ENCODE assay signal across 17 cellular contexts in the genomic region with DNA sequence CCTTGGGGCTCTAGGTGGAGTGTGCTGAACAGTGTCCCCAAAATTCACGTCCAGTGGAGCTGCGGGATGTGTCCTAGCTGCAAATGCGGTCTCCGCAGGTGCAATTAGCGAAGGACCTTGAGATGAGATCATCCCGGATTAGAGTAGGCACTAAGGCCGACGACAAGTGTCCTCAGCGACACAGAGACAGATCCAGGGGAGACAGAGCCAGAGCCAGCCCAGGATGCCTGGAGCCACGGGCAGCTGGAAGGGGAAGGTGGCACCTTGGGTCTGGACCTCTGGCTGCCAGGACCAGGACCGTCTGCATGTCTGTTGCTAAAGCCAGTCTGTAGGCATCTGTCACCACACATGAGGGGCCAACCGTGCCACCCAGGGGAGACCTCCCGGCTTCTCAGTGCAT. TPM values are rescaled to one million over a fixed set of nuclear protein-coding genes. Genes with fewer than 3 reads are reported as not detected.
DNase-seq lines count a peak whose midpoint lies in the region; ATAC-seq, FAIRE-seq and TF ChIP-seq lines count a peak whose summit lies in the region.
"Had no signal": no experiment of that assay in that cellular context is flagged by ENCODE, and none has a peak within 500 bp of the region (broad histone marks: within the 10 kb centered on the region; RNA-seq: fewer than 3 reads in every experiment).

No MANE protein-coding gene starts in this region.

- peaks cover 16% of the 10 kb centered on the region for H3K36me3 ChIP-seq in GM23338 (ENCODE audit: insufficient read depth)
- peaks cover 96% of the 10 kb centered on the region for H3K36me3 ChIP-seq in K562 (ENCODE audit: control insufficient read depth, insufficient read depth, low read length)
- H3K36me3 ChIP-seq in transverse colon = no peaks in the 10 kb centered on the region
- peaks cover 83% of the 10 kb centered on the region for H3K36me3 ChIP-seq in MG63

- peak overlapping the region; percentile 21 for H3K27ac ChIP-seq in AG04450 (ENCODE audit: low read depth, low read length)
- H3K27ac ChIP-seq in GM23338 (ENCODE audit: low read depth) = peak overlapping the region; percentile 69; the same call in 1 of the 2 replicates
- no peak overlapping the region for H3K27ac ChIP-seq in K562 (ENCODE audit: extremely low read depth, low read depth, low read length)
- no peak overlapping the region for H3K27ac ChIP-seq in transverse colon

- H4K20me1 ChIP-seq in GM23338 (replicated peaks; ENCODE audit: insufficient read depth) (peaks cover 15% of the 10 kb centered on the region), K562 (replicated peaks; ENCODE audit: control insufficient read depth, insufficient read depth, low read length) (peaks cover 71% of the 10 kb centered on the region)

- DNase-seq in AG04450 (ENCODE audit: low read depth, low spot score) (no peak), GM23338 (ENCODE audit: low spot score) (no peak), K562 (ENCODE audit: extremely low read depth in 1 of 4, low spot score in 3 of 4) (no peak), nephron progenitor cell (no peak), transverse colon (no peak), left cardiac atrium (no peak), MG63 (no peak), NCI-H2107 (lab: John Stamatoyannopoulos, UW) (no peak)
- DNase-seq: activated CD4-positive, alpha-beta T cell treated with anti-CD3 and anti-CD28 coated beads for 4 hours; activated T-cell treated with anti-CD3 and anti-CD28 coated beads, Interleukin-2, amount 50 U/mL, for 48 hours; AML-193; MV-4-11; NCI-H2029 treated with DMSO at 0.1 percent for 48 hours; NCI-H510A treated with DMSO at 0.1 percent for 48 hours had no signal

- H3K27me3 ChIP-seq in AG04450 (ENCODE audit: control insufficient read depth, insufficient read depth, low read length) = no peaks in the 10 kb centered on the region
- no peaks in the 10 kb centered on the region for H3K27me3 ChIP-seq in GM23338 (ENCODE audit: insufficient read depth)
- no peaks in the 10 kb centered on the region for H3K27me3 ChIP-seq in K562 (ENCODE audit: control insufficient read depth in 2 of 2, insufficient read depth in 2 of 2, low read length in 2 of 2)
- H3K27me3 ChIP-seq in transverse colon = no peaks in the 10 kb centered on the region
- no peaks in the 10 kb centered on the region for H3K27me3 ChIP-seq in MG63
- H3K27me3 ChIP-seq: heart right ventricle had no signal

- H2AFZ ChIP-seq in GM23338 = no peak overlapping the region
- H2AFZ ChIP-seq in K562 (ENCODE audit: low read depth, low read length) = no peak overlapping the region

- H3F3A ChIP-seq in GM23338 (replicated peaks; ENCODE audit: low read depth) = peaks cover 17% of the 10 kb centered on the region

- H3K9me3 ChIP-seq in AG04450 (ENCODE audit: control insufficient read depth, insufficient read depth, low read length) (no peaks in the 10 kb centered on the region), K562 (replicated peaks; ENCODE audit: control insufficient read depth, insufficient read depth, low read depth, low read length) (no peaks in the 10 kb centered on the region), transverse colon (no peaks in the 10 kb centered on the region), MG63 (no peaks in the 10 kb centered on the region)
- H3K9me3 ChIP-seq: heart right ventricle had no signal

- no TSS peak for BruUV-seq in K562 (replicated peaks; lab: Mats Ljungman, UMichigan)

- H3K36me3 Mint-ChIP-seq in GM23338 (ENCODE audit: low read depth) (peaks cover 58% of the 10 kb centered on the region), nephron progenitor cell (ENCODE audit: low read depth) (no peaks in the 10 kb centered on the region)
- H3K36me3 Mint-ChIP-seq: memory B cell had no signal

- H3K9ac ChIP-seq in K562 (ENCODE audit: insufficient read depth in 1 of 2, low read depth in 2 of 2, low read length in 2 of 2) = peak overlapping the region in 1 of 2 experiments; percentile 74; a peak in 2 of 4 replicates

- no peak overlapping the region for H3K4me3 Mint-ChIP-seq in GM23338
- H3K4me3 Mint-ChIP-seq in nephron progenitor cell = no peak overlapping the region
- H3K4me3 Mint-ChIP-seq: memory B cell had no signal

- TF ChIP-seq POLR2A in K562 (conservative IDR thresholded peaks at IDR 0.05) (no peak), transverse colon (IDR thresholded peaks at IDR 0.05) (no peak)

- H3K4me3 ChIP-seq in AG04450 (ENCODE audit: low read depth, low read length) (no peak overlapping the region), GM23338 (no peak overlapping the region), K562 (no peak overlapping the region), transverse colon (no peak overlapping the region), MG63 (no peak overlapping the region)
- H3K4me3 ChIP-seq: heart right ventricle had no signal

- H3K27me3 Mint-ChIP-seq in GM23338 (ENCODE audit: insufficient read depth, low read depth, poor library complexity) = peaks cover 15% of the 10 kb centered on the region
- no peaks in the 10 kb centered on the region for H3K27me3 Mint-ChIP-seq in nephron progenitor cell (ENCODE audit: low read depth, poor library complexity)
- H3K27me3 Mint-ChIP-seq: memory B cell had no signal

- no peak for TF ChIP-seq EP300 in K562 (IDR thresholded peaks at IDR 0.05; ENCODE audit: low read length)
- no peak for TF ChIP-seq EP300 in transverse colon (IDR thresholded peaks at IDR 0.05; ENCODE audit: low read depth)

- POLR2A ChIA-PET in AG04450 (lab: Yijun Ruan, JAX) = no interaction called here
- POLR2A ChIA-PET in K562 (lab: Yijun Ruan, JAX) = interaction anchor here (1.5 to 2.1 kb wide), 3 partner anchors 9 to 38 kb away, joined by 5 to 10 read pairs (median 9); no protein-coding TSS in a partner anchor

- H3K9me1 ChIP-seq in K562 (ENCODE audit: control insufficient read depth, insufficient read depth, low read length) = peaks cover 8% of the 10 kb centered on the region

- intact Hi-C loops in K562 (cut with micrococcal nuclease) = no loop called here
- intact Hi-C loops in transverse colon (cut with DNase I; ENCODE audit: low total_unique reads) = no loop called here
- intact Hi-C loops in left cardiac atrium (cut with DNase I) = no loop called here

- H3K9me2 ChIP-seq in GM23338 (ENCODE audit: insufficient read depth) = no peaks in the 10 kb centered on the region

- H3K79me2 ChIP-seq in GM23338 (replicated peaks; ENCODE audit: insufficient read depth) (peaks cover 87% of the 10 kb centered on the region), K562 (ENCODE audit: control insufficient read depth, insufficient read depth, low read length) (peaks cover 74% of the 10 kb centered on the region)

- H3K4me1 Mint-ChIP-seq in GM23338 (peaks cover 31% of the 10 kb centered on the region), nephron progenitor cell (peaks cover 37% of the 10 kb centered on the region)

- H3K9me3 Mint-ChIP-seq in GM23338 (no peaks in the 10 kb centered on the region), nephron progenitor cell (no peaks in the 10 kb centered on the region)
- H3K9me3 Mint-ChIP-seq: memory B cell had no signal

- H3K4me2 ChIP-seq in GM23338 (no peak overlapping the region), K562 (ENCODE audit: insufficient read depth, low read length) (no peak overlapping the region)

- in situ Hi-C loops in K562 (cut with MboI) (no loop called here), transverse colon (cut with MboI; ENCODE audit: low pct_ligation_motif_present in 1 of 4, low pct_unique_long_range_greater_than_20kb in 1 of 4, low sequenced_read_pairs in 3 of 4) (no loop called here)

- no peak for TF ChIP-seq CTCF in AG04450 (IDR thresholded peaks at IDR 0.05; ENCODE audit: low read depth, low read length)
- TF ChIP-seq CTCF in GM23338 (conservative IDR thresholded peaks at IDR 0.05; ENCODE audit: low read depth in 2 of 2) = no peak
- no peak for TF ChIP-seq CTCF in K562 (IDR thresholded peaks at IDR 0.05 in 2 of 3, conservative IDR thresholded peaks at IDR 0.05 in 1 of 3; ENCODE audit: insufficient read depth in 2 of 3, low read depth in 1 of 3, low read length in 3 of 3)
- TF ChIP-seq CTCF in nephron progenitor cell (IDR thresholded peaks at IDR 0.05) = no peak
- TF ChIP-seq CTCF in transverse colon (IDR thresholded peaks at IDR 0.05) = no peak

- 96% methylated on average over 13 of the region's 13 CpGs for WGBS in K562 (ENCODE audit: insufficient coverage, low coverage, missing lambda C conversion rate)
- 88% methylated on average over 13 of the region's 13 CpGs; no CpG with 5 or more reads in 1 of the 2 donors for WGBS in transverse colon (ENCODE audit: low coverage in 1 of 2), 2 donors

- peak overlapping the region; percentile 84; the same call in 1 of the 2 replicates for H3K27ac Mint-ChIP-seq in GM23338
- H3K27ac Mint-ChIP-seq in nephron progenitor cell = peak overlapping the region; percentile 22
- H3K27ac Mint-ChIP-seq: memory B cell had no signal

- ATAC-seq in GM23338 (no peak), K562 (no peak), left cardiac atrium (no peak)

- no peak for FAIRE-seq in K562 (lab: Jason Lieb, UNC)
- FAIRE-seq: islet of Langerhans had no signal

- H3K4me1 ChIP-seq in GM23338 (ENCODE audit: insufficient read depth) (peaks cover 4% of the 10 kb centered on the region; the same call in 1 of the 2 replicates), K562 (replicated peaks in 1 of 2; ENCODE audit: control insufficient read depth in 2 of 2, insufficient read depth in 2 of 2, low read length in 2 of 2) (peaks cover 0 to 62% of the 10 kb centered on the region in 2 experiments; a peak in 2 of 5 replicates), transverse colon (peaks cover 0 to 19% (median 3%) of the 10 kb centered on the region in 4 donors)

- no peak for TF ChIP-seq RAD21 in K562 (CRISPR knock-in tag; conservative IDR thresholded peaks at IDR 0.05 in 1 of 2, IDR thresholded peaks at IDR 0.05 in 1 of 2)

- CTCF ChIA-PET in AG04450 (lab: Charles Lee) (no interaction called here), K562 (lab: Yijun Ruan, JAX; ENCODE audit: low intra/inter-chr PET ratio) (no interaction called here)

RNA-seq across cellular contexts. Expression of a gene that starts 24.5 kb away (rescaled TPM):
- polyA plus RNA-seq in AG04450 (2011; rRNA removed) (17.9 and 29.3 TPM in 2 replicates), GM23338 (2016; fragmentation: Nextera tagmentation; extraction: Ambion mirVana) (107 and 109 TPM in 2 replicates), K562 (2011; rRNA removed) (14.2 and 19.4 TPM in 2 replicates), K562 (2014; fragmentation: Illumina TruSeq; extraction: Trizol) (97.4 and 161 TPM in 2 replicates), K562 (2014; fragmentation: Nextera tagmentation; extraction: Ambion mirVana) (1 to 10 TPM; 1.9 to 4.9 TPM), K562 (2014; rRNA removed) (78.0 and 83.8 TPM in 2 replicates)
- polyA minus RNA-seq in AG04450 (2011; rRNA and poly(A)+ RNA removed) = 19.7 and 23.8 TPM in 2 replicates
- 328 and 386 TPM in 2 replicates for total RNA-seq in GM23338 (2014; rRNA removed; shearing (Covaris generic))
- 56.8 and 152 TPM in 2 replicates for total RNA-seq in K562 (2011; cell fraction: chromatin; rRNA removed; ENCODE audit: low replicate concordance)
- total RNA-seq in K562 (2011; cell fraction: nucleolus; rRNA removed) = 157 and 188 TPM in 2 replicates
- total RNA-seq in K562 (2011; cell fraction: nucleoplasm; rRNA removed) = 147 and 156 TPM in 2 replicates
- total RNA-seq in K562 (2014; rRNA removed) (60.8 and 75.7 TPM in 2 replicates), K562 (2014; rRNA removed; fragmentation: Illumina TruSeq; extraction: Trizol) (16.9 and 18.6 TPM in 2 replicates), K562 (2015; rRNA removed; fragmentation: Illumina TruSeq; extraction: Trizol) (18.2 and 21.2 TPM in 2 replicates), K562 (2021) (187 and 220 TPM in 2 replicates), transverse colon (1 to 10 TPM; 2.7 to 7.0 (median 5.7) TPM), left cardiac atrium (10 to 100 TPM in 1 of 2 donors, 1 to 10 TPM in 1; 8.4 to 18.4 TPM)
- 25.5 and 34.2 TPM in 2 replicates for polyA plus RNA-seq in K562 (2011; cell fraction: cytosol; rRNA removed)
- 35.3 and 43.3 TPM in 2 replicates for polyA plus RNA-seq in K562 (2011; cell fraction: nucleus; rRNA removed)
- 65.7 and 239 TPM in 2 replicates for polyA plus RNA-seq in K562 (2012)
- polyA minus RNA-seq in K562 (2011; rRNA and poly(A)+ RNA removed) = 11.7 and 15.5 TPM in 2 replicates
- polyA minus RNA-seq in K562 (2011; cell fraction: cytosol; rRNA and poly(A)+ RNA removed) = 39.4 and 72.3 TPM in 2 replicates
- 18.2 and 21.2 TPM in 2 replicates for polyA minus RNA-seq in K562 (2011; cell fraction: nucleus; rRNA and poly(A)+ RNA removed)
- total RNA-seq in MG63 (2014; rRNA removed; shearing (Covaris generic); ENCODE audit: low replicate concordance) = 75.3 and 110 TPM in 2 replicates

Comparison
In these comparisons a context has a peak if more than half of its experiments do, and no peak if none do; other contexts are left out.
1. H3K27ac ChIP-seq: peak in AG04450 (single experiment) and GM23338 (single experiment); none in K562 (single experiment) and transverse colon (0 of 4).